Comparison of ENCODE assay signal across 9 cellular contexts in genomic region chr3:112629425-112629824, GRCh38. TPM values are rescaled to one million over a fixed set of nuclear protein-coding genes. Genes with fewer than 3 reads are reported as not detected.
A peak's percentile ranks its signal among the peaks of the same experiment; 100 is the strongest.
DNase-seq lines count a peak whose midpoint lies in the region; ATAC-seq and TF ChIP-seq lines count a peak whose summit lies in the region.
"Had no signal": no experiment of that assay in that cellular context is flagged by ENCODE, and none has a peak within 500 bp of the region (broad histone marks: within the 10 kb centered on the region; RNA-seq: fewer than 3 reads in every experiment).

No MANE protein-coding gene starts in this region.

- H3K36me3 ChIP-seq in RWPE2 (ENCODE audit: low read depth), result no peaks in the 10 kb centered on the region; the same call in 1 of the 2 replicates
- H3K36me3 ChIP-seq in smooth muscle cell (ENCODE audit: low read depth), result no peaks in the 10 kb centered on the region

- H3K9ac ChIP-seq in smooth muscle cell (ENCODE audit: low read depth), result no peak overlapping the region

- H3K4me2 ChIP-seq in smooth muscle cell, result peak overlapping the region; percentile 47

- H2AFZ ChIP-seq in smooth muscle cell (ENCODE audit: low read depth), result no peak overlapping the region

- 18% methylated on average over 7 of the region's 7 CpGs for WGBS in smooth muscle cell (ENCODE audit: low lambda C conversion rate)

- peaks cover 18% of the 10 kb centered on the region for H3F3A ChIP-seq in smooth muscle cell (ENCODE audit: low read depth)

- no peak overlapping the region for H3K27ac ChIP-seq in RWPE2 (ENCODE audit: poor library complexity, severe bottlenecking)
- H3K27ac ChIP-seq in smooth muscle cell (ENCODE audit: low read depth), result peak overlapping the region; percentile 57

- ATAC-seq in RWPE2 (ENCODE audit: low read depth) (peak; percentile 92), GM19452 (IDR thresholded peaks at IDR 0.05; ENCODE audit: unreplicated experiment) (no peak)

- H3K4me3 ChIP-seq in RWPE2 (ENCODE audit: severe bottlenecking) (no peak overlapping the region), fibroblast of villous mesenchyme (ENCODE audit: low read depth, low read length) (no peak overlapping the region), smooth muscle cell (no peak overlapping the region)

- no peaks in the 10 kb centered on the region for H4K20me1 ChIP-seq in smooth muscle cell (ENCODE audit: low read depth)

- H3K79me2 ChIP-seq in smooth muscle cell (ENCODE audit: low read depth), result peaks cover 22% of the 10 kb centered on the region

- H3K9me3 ChIP-seq in RWPE2 (ENCODE audit: severe bottlenecking) (no peaks in the 10 kb centered on the region), smooth muscle cell (replicated peaks; ENCODE audit: low read depth) (no peaks in the 10 kb centered on the region)

- H3K27me3 ChIP-seq in RWPE2 (ENCODE audit: insufficient read depth, poor library complexity, severe bottlenecking) (no peaks in the 10 kb centered on the region), smooth muscle cell (ENCODE audit: low read depth) (no peaks in the 10 kb centered on the region)

- TF ChIP-seq CTCF in RWPE2 (IDR thresholded peaks at IDR 0.05; ENCODE audit: poor library complexity, severe bottlenecking) (no peak), fibroblast of villous mesenchyme (IDR thresholded peaks at IDR 0.05; ENCODE audit: insufficient read depth, low read depth, low read length) (no peak), smooth muscle cell (IDR thresholded peaks at IDR 0.05; ENCODE audit: borderline replicate concordance, insufficient read depth, poor library complexity, severe bottlenecking) (no peak)

- DNase-seq in activated CD4-positive, alpha-beta T cell treated with anti-CD3 and anti-CD28 coated beads for 48 hours, result peak; percentile 33
- no peak for DNase-seq in activated CD4-positive, alpha-beta T cell treated with anti-CD3 and anti-CD28 coated beads for 1 hour
- DNase-seq in RWPE2 (ENCODE audit: low spot score) (no peak), fibroblast of villous mesenchyme (ENCODE audit: low read depth) (peak; percentile 92), smooth muscle cell (lab: John Stamatoyannopoulos, UW; ENCODE audit: unreplicated experiment) (no peak), NCI-H1092 (lab: John Stamatoyannopoulos, UW) (no peak), NCI-H2029 treated with DMSO at 0.1 percent for 48 hours (lab: John Stamatoyannopoulos, UW) (no peak)

- H3K4me1 ChIP-seq in RWPE2 (ENCODE audit: insufficient read depth, poor library complexity, severe bottlenecking) (peaks cover 15% of the 10 kb centered on the region), smooth muscle cell (ENCODE audit: low read depth) (peaks cover 33% of the 10 kb centered on the region)

RNA-seq across cellular contexts. Expression of gene CCDC80, which starts 11.5 kb away (rescaled TPM):
- 158 and 180 TPM in 2 replicates for total RNA-seq in fibroblast of villous mesenchyme
- 67.9 and 83.2 TPM in 2 replicates for total RNA-seq in smooth muscle cell
- polyA plus RNA-seq in smooth muscle cell, result 147 and 159 TPM in 2 replicates
- total RNA-seq: CD4-positive, alpha-beta memory T cell had no signal

Comparison
In these comparisons a context has a peak if more than half of its experiments do, and no peak if none do; other contexts are left out.
1. DNase-seq: peak in activated CD4-positive, alpha-beta T cell treated with anti-CD3 and anti-CD28 coated beads for 48 hours (single experiment) and fibroblast of villous mesenchyme (single experiment); none in activated CD4-positive, alpha-beta T cell treated with anti-CD3 and anti-CD28 coated beads for 1 hour (single experiment), RWPE2 (single experiment), smooth muscle cell (single experiment), NCI-H1092 (single experiment) and NCI-H2029 treated with DMSO at 0.1 percent for 48 hours (single experiment).